In the genomic region with DNA sequence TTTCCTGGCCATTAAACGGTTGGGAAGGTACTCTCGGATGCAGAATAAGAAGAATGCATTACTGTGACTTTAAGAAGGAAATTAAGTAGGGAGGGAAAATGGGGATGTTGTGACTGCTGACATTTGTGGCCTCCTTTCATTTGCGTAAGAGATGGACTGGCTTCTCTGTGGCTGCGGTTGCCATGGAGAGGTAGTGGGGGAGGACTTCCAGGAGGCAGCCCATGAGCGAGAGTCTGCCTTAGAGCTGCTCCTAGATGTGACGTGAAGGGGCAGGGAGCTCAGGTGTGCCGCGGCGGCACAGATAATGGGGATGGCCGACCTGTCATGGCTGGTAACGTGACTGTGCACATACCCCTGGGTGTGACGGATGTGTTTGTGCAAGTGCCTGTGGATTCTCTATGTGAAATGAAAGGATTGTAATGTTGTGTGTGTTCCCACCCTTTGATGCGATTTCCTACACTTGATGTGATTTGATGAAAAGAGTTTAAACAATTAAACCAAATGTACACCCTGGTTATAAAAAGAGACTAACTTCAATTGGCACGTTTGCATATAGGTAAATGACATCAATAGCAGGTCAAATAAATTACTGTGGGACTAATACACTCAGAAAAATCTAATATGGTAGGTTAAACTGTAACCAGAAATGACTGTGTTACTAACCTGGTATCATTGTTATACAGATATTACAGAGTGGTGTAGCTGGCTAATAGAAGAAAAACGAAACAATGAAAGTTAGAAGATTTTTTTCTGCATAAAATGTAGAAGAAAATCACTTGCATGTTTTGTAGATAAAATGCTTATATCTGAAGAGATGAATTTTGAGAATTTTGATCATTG, we compare ENCODE assay signal across 7 cellular contexts. TPM values are rescaled to one million over a fixed set of nuclear protein-coding genes. Genes with fewer than 3 reads are reported as not detected.
DNase-seq lines count a peak whose midpoint lies in the region; ATAC-seq, FAIRE-seq and TF ChIP-seq lines count a peak whose summit lies in the region.

No MANE protein-coding gene starts in this region.

- H3K36me3 Mint-ChIP-seq in T-helper 17 cell (ENCODE audit: low read depth) (peaks cover 7% of the 10 kb centered on the region), astrocyte (ENCODE audit: low read depth, unreplicated experiment) (no peaks in the 10 kb centered on the region)

- H3K27ac Mint-ChIP-seq in T-helper 17 cell, result peak overlapping the region; percentile 96
- H3K27ac Mint-ChIP-seq in astrocyte (ENCODE audit: unreplicated experiment), result peak overlapping the region; percentile 98

- H3K4me3 Mint-ChIP-seq in T-helper 17 cell (peak overlapping the region; percentile 92), astrocyte (ENCODE audit: unreplicated experiment) (peak overlapping the region; percentile 50)

- H3K9me3 ChIP-seq in T-helper 17 cell (ENCODE audit: control insufficient read depth, low read length, poor library complexity, severe bottlenecking), result no peaks in the 10 kb centered on the region
- H3K9me3 ChIP-seq in astrocyte (ENCODE audit: insufficient read depth, low read depth, low read length), result no peaks in the 10 kb centered on the region

- H3K9me3 Mint-ChIP-seq in astrocyte (ENCODE audit: unreplicated experiment), result no peaks in the 10 kb centered on the region

- peaks cover 55% of the 10 kb centered on the region for H4K20me1 ChIP-seq in astrocyte (ENCODE audit: insufficient read depth, low read length)

- H3K79me2 ChIP-seq in astrocyte (ENCODE audit: insufficient read depth, low read length), result peaks cover 77% of the 10 kb centered on the region

- peak overlapping the region; percentile 71 for H3K4me2 ChIP-seq in astrocyte (ENCODE audit: low read length)

- peak; percentile 80 for ATAC-seq in GM19452 (IDR thresholded peaks at IDR 0.05; ENCODE audit: unreplicated experiment)
- peak; percentile 46 for ATAC-seq in HG03558 (IDR thresholded peaks at IDR 0.05; ENCODE audit: extremely low read depth, unreplicated experiment)
- peak; percentile 97 for ATAC-seq in T-helper 17 cell

- H3K4me1 Mint-ChIP-seq in T-helper 17 cell, result peaks cover 46% of the 10 kb centered on the region
- H3K4me1 Mint-ChIP-seq in astrocyte (ENCODE audit: low read depth, unreplicated experiment), result peaks cover 8% of the 10 kb centered on the region

- no peak for TF ChIP-seq CTCF in astrocyte (IDR thresholded peaks at IDR 0.05; ENCODE audit: insufficient read depth, low read depth, low read length)

- no peaks in the 10 kb centered on the region for H3K36me3 ChIP-seq in astrocyte (ENCODE audit: insufficient read depth, low read length)

- no peak overlapping the region for H3K27ac ChIP-seq in astrocyte (ENCODE audit: low read depth, low read length)

- no peak overlapping the region for H2AFZ ChIP-seq in astrocyte (ENCODE audit: low read depth, low read length)

- no peaks in the 10 kb centered on the region for H3K27me3 ChIP-seq in astrocyte (ENCODE audit: insufficient read depth, low read length)

- FAIRE-seq in astrocyte (lab: Jason Lieb, UNC), result no peak

- peak; percentile 67 to 80 (median 77) for DNase-seq in T-helper 17 cell
- peak; percentile 78 for DNase-seq in astrocyte (ENCODE audit: low read depth)
- peak; percentile 66 for DNase-seq in inferior parietal cortex (ENCODE audit: extremely low spot score)
- DNase-seq in stimulated activated CD4-positive, alpha-beta T cell treated with anti-CD3 and anti-CD28 coated beads, Interleukin-1b, Interleukin-23, amount 100 ng/mL, for 48 hours, result peak; percentile 70
- no peak for DNase-seq in SW 1271 (lab: John Stamatoyannopoulos, UW)

- no peak overlapping the region for H3K4me3 ChIP-seq in astrocyte (ENCODE audit: insufficient read depth, low read depth, low read length)

- no peak overlapping the region for H3K9ac ChIP-seq in astrocyte (ENCODE audit: low read length)

- peaks cover 8% of the 10 kb centered on the region for H3K4me1 ChIP-seq in astrocyte (ENCODE audit: insufficient read depth, low read length)

- H3K27me3 Mint-ChIP-seq in T-helper 17 cell (no peaks in the 10 kb centered on the region), astrocyte (ENCODE audit: low read depth, unreplicated experiment) (no peaks in the 10 kb centered on the region)

RNA-seq across cellular contexts. Expression of a gene that starts 48.9 kb away (rescaled TPM):
- 10 to 100 TPM; 63.4 to 70.0 TPM for total RNA-seq in T-helper 17 cell
- 46.9 and 48.9 TPM in 2 replicates for total RNA-seq in astrocyte

Comparison
In these comparisons a context has a peak if more than half of its experiments do, and no peak if none do; other contexts are left out.
1. ATAC-seq: peak in every context shown above with its lines; median percentile 97 in T-helper 17 cell; 80 in GM19452; 46 in HG03558.
2. DNase-seq: peak in T-helper 17 cell (3 of 3), astrocyte (single experiment), inferior parietal cortex (single experiment) and stimulated activated CD4-positive, alpha-beta T cell treated with anti-CD3 and anti-CD28 coated beads, Interleukin-1b, Interleukin-23, amount 100 ng/mL, for 48 hours (single experiment); none in SW 1271 (0 of 2).